ENCODE assay signal across 24 cellular contexts in genomic region chr9:13845460-13845859, GRCh38.
DNase-seq lines count a peak whose midpoint lies in the region; ATAC-seq, FAIRE-seq and TF ChIP-seq lines count a peak whose summit lies in the region.
"Had no signal": no experiment of that assay in that cellular context is flagged by ENCODE, and none has a peak within 500 bp of the region (broad histone marks: within the 10 kb centered on the region; RNA-seq: fewer than 3 reads in every experiment).

No MANE protein-coding gene starts in this region.

- no peak for TF ChIP-seq EP300 in HepG2 (IDR thresholded peaks at IDR 0.05; ENCODE audit: low read depth in 2 of 2, low read length in 2 of 2)
- no peak for TF ChIP-seq EP300 in HepG2 (CRISPR knock-in tag; IDR thresholded peaks at IDR 0.05; ENCODE audit: borderline replicate concordance)
- no peak for TF ChIP-seq EP300 in sigmoid colon (IDR thresholded peaks at IDR 0.05)

- H4K20me1 ChIP-seq in HepG2 (ENCODE audit: insufficient read depth, low read length) = no peaks in the 10 kb centered on the region
- H4K20me1 ChIP-seq: BLaER1 had no signal

- no peak overlapping the region for H3K27ac Mint-ChIP-seq in activated CD8-positive, alpha-beta T cell treated with anti-CD3 and anti-CD28 coated beads for 36 hours
- H3K27ac Mint-ChIP-seq: activated T-helper 2 cell treated with anti-CD3 and anti-CD28 coated beads, Interferon-gamma antibody, Interleukin-2, Interleukin-4, amounts not matched to agents 10 μg/mL and 5 μg/mL and 100 μg/mL, durations not matched to agents 14 hours and 24 hours and 36 hours; progenitor cell of endocrine pancreas had no signal

- no peak overlapping the region for H3K27ac ChIP-seq in HepG2 (ENCODE audit: extremely low read length, insufficient read depth, low read length)
- no peak overlapping the region for H3K27ac ChIP-seq in right lobe of liver
- no peak overlapping the region for H3K27ac ChIP-seq in sigmoid colon
- H3K27ac ChIP-seq: BLaER1, esophagus squamous epithelium had no signal

- no peaks in the 10 kb centered on the region for H3K79me2 ChIP-seq in HepG2 (ENCODE audit: insufficient read depth, low read length)

- H3K9me3 ChIP-seq in HepG2 (ENCODE audit: low read length) (peaks cover 6% of the 10 kb centered on the region), right lobe of liver (no peaks in the 10 kb centered on the region), sigmoid colon (peaks cover 0 to 4% (median 0%) of the 10 kb centered on the region in 4 donors)
- H3K9me3 ChIP-seq: BLaER1, esophagus squamous epithelium, HAP-1 had no signal

- no peak for TF ChIP-seq RAD21 in HepG2 (CRISPR knock-in tag; IDR thresholded peaks at IDR 0.05)

- H3K36me3 ChIP-seq in HepG2 (replicated peaks in 1 of 2; ENCODE audit: control insufficient read depth in 1 of 2, insufficient read depth in 2 of 2, low read length in 2 of 2) (no peaks in the 10 kb centered on the region), right lobe of liver (no peaks in the 10 kb centered on the region), sigmoid colon (no peaks in the 10 kb centered on the region)
- H3K36me3 ChIP-seq: BLaER1, esophagus squamous epithelium, HAP-1 had no signal

- CTCF ChIA-PET in HepG2 (lab: Yijun Ruan, JAX; ENCODE audit: low intra/inter-chr PET ratio, low total read pairs) = no interaction called here
- CTCF ChIA-PET in activated CD8-positive, alpha-beta T cell treated with anti-CD3 and anti-CD28 coated beads for 36 hours (lab: Charles Lee) = no interaction called here

- peaks cover 15% of the 10 kb centered on the region for H3K9me3 Mint-ChIP-seq in activated CD8-positive, alpha-beta T cell treated with anti-CD3 and anti-CD28 coated beads for 36 hours

- no peak overlapping the region for H3K9ac ChIP-seq in HepG2 (ENCODE audit: insufficient read depth, low read depth, low read length)
- H3K9ac ChIP-seq: BLaER1 had no signal

- no peaks in the 10 kb centered on the region for H3K27me3 Mint-ChIP-seq in activated CD8-positive, alpha-beta T cell treated with anti-CD3 and anti-CD28 coated beads for 36 hours
- H3K27me3 Mint-ChIP-seq: progenitor cell of endocrine pancreas had no signal

- no peaks in the 10 kb centered on the region for H3K4me1 Mint-ChIP-seq in activated CD8-positive, alpha-beta T cell treated with anti-CD3 and anti-CD28 coated beads for 36 hours (ENCODE audit: low read depth)

- DNase-seq in HepG2 (ENCODE audit: low spot score) = no peak
- DNase-seq in right lobe of liver = no peak
- peak; percentile 91 for DNase-seq in astrocyte of the cerebellum (ENCODE audit: low read depth)
- peak; percentile 89 for DNase-seq in fibroblast of pulmonary artery (ENCODE audit: low read depth)
- DNase-seq in NCI-H82 (lab: John Stamatoyannopoulos, UW) = no peak
- no peak for DNase-seq in OCI-M2 (lab: John Stamatoyannopoulos, UW; ENCODE audit: unreplicated experiment)
- DNase-seq in activated CD8-positive, alpha-beta T cell treated with anti-CD3 and anti-CD28 coated beads for 36 hours = no peak
- no peak for DNase-seq in sigmoid colon
- DNase-seq: 8988T; activated CD4-positive, alpha-beta T cell treated with anti-CD3 and anti-CD28 coated beads for 4 hours; central memory CD4-positive, alpha-beta T cell; effector CD4-positive, alpha-beta T cell; esophagus squamous epithelium; GDM1; left cardiac atrium; NCI-H187 treated with DMSO at 0.1 percent for 48 hours; NCI-H446; small intestine; stimulated activated CD4-positive, alpha-beta T cell treated with anti-CD3 and anti-CD28 coated beads, Interleukin-4, amount 100 ng/mL, for 1 hour had no signal

- no peaks in the 10 kb centered on the region for H3K36me3 Mint-ChIP-seq in activated CD8-positive, alpha-beta T cell treated with anti-CD3 and anti-CD28 coated beads for 36 hours (ENCODE audit: low read depth)

- H3K27me3 ChIP-seq in HepG2 (ENCODE audit: control insufficient read depth in 1 of 2, insufficient read depth in 2 of 2, low read length in 2 of 2) (no peaks in the 10 kb centered on the region), right lobe of liver (no peaks in the 10 kb centered on the region), sigmoid colon (no peaks in the 10 kb centered on the region)
- H3K27me3 ChIP-seq: BLaER1, esophagus squamous epithelium had no signal

- TF ChIP-seq CTCF in HepG2 (CRISPR knock-in tag; IDR thresholded peaks at IDR 0.05) (no peak), right lobe of liver (IDR thresholded peaks at IDR 0.05) (no peak), astrocyte of the cerebellum (IDR thresholded peaks at IDR 0.05; ENCODE audit: low read depth, low read length, missing control alignments) (no peak), fibroblast of pulmonary artery (IDR thresholded peaks at IDR 0.05; ENCODE audit: low read length, missing control alignments) (no peak), sigmoid colon (IDR thresholded peaks at IDR 0.05) (no peak)
- TF ChIP-seq CTCF in activated CD8-positive, alpha-beta T cell treated with anti-CD3 and anti-CD28 coated beads for 36 hours (IDR thresholded peaks at IDR 0.05) = no peak

- no peak overlapping the region for H3K4me3 ChIP-seq in HepG2 (replicated peaks in 1 of 3; ENCODE audit: insufficient read depth in 1 of 3, low read depth in 2 of 3, low read length in 3 of 3)
- no peak overlapping the region for H3K4me3 ChIP-seq in right lobe of liver
- H3K4me3 ChIP-seq in astrocyte of the cerebellum (ENCODE audit: low read depth, low read length) = no peak overlapping the region
- no peak overlapping the region for H3K4me3 ChIP-seq in fibroblast of pulmonary artery (replicated peaks; ENCODE audit: low read depth, low read length)
- no peak overlapping the region for H3K4me3 ChIP-seq in sigmoid colon
- H3K4me3 ChIP-seq: BLaER1, esophagus squamous epithelium, HAP-1 had no signal

- no peak overlapping the region for H3K4me3 Mint-ChIP-seq in activated CD8-positive, alpha-beta T cell treated with anti-CD3 and anti-CD28 coated beads for 36 hours

- TF ChIP-seq POLR2A in HepG2 (IDR thresholded peaks at IDR 0.05; ENCODE audit: insufficient read depth in 1 of 2, low read depth in 2 of 2, low read length in 2 of 2) = no peak
- TF ChIP-seq POLR2A in right lobe of liver (IDR thresholded peaks at IDR 0.05) = no peak
- TF ChIP-seq POLR2A in sigmoid colon (IDR thresholded peaks at IDR 0.05) = no peak

- intact Hi-C loops in HepG2 (cut with micrococcal nuclease; ENCODE audit: unreplicated experiment) (no loop called here), right lobe of liver (cut with DNase I) (no loop called here), sigmoid colon (cut with DNase I) (no loop called here)
- intact Hi-C loops in activated CD8-positive, alpha-beta T cell treated with anti-CD3 and anti-CD28 coated beads for 36 hours (cut with micrococcal nuclease) = no loop called here

- in situ Hi-C loops in HepG2 (cut with HindIII; ENCODE audit: extremely low pct_ligation_motif_present, low pct_unique_long_range_greater_than_20kb) = no loop called here
- in situ Hi-C loops in astrocyte of the cerebellum (cut with HindIII; ENCODE audit: low sequenced_read_pairs) = no loop called here

- no TSS peak for BruUV-seq in HepG2 (replicated peaks; lab: Mats Ljungman, UMichigan)

- H3K4me1 ChIP-seq in HepG2 (ENCODE audit: insufficient read depth, low read length) (no peaks in the 10 kb centered on the region), right lobe of liver (no peaks in the 10 kb centered on the region), sigmoid colon (no peaks in the 10 kb centered on the region)
- H3K4me1 ChIP-seq: BLaER1, esophagus squamous epithelium, HAP-1 had no signal

- FAIRE-seq in HepG2 (lab: Jason Lieb, UNC) = no peak
- FAIRE-seq: GM12891, small intestine had no signal

- H3K4me2 ChIP-seq in HepG2 (ENCODE audit: low read depth, low read length) = no peak overlapping the region
- H3K4me2 ChIP-seq: BLaER1 had no signal

- ATAC-seq in HepG2 = no peak
- no peak for ATAC-seq in right lobe of liver
- ATAC-seq in activated CD8-positive, alpha-beta T cell treated with anti-CD3 and anti-CD28 coated beads for 36 hours = no peak
- ATAC-seq: left cardiac atrium had no signal

- POLR2A ChIA-PET in HepG2 (lab: Yijun Ruan, JAX) = no interaction called here
- POLR2A ChIA-PET in activated CD8-positive, alpha-beta T cell treated with anti-CD3 and anti-CD28 coated beads for 36 hours (lab: Charles Lee) = no interaction called here

- WGBS in HepG2 (ENCODE audit: low lambda C conversion rate) = 23% methylated on average over 2 of the region's 2 CpGs
- 60% methylated on average over 2 of the region's 2 CpGs for WGBS in right lobe of liver (ENCODE audit: insufficient coverage, low coverage, low lambda C conversion rate, missing lambda C conversion rate)
- WGBS in sigmoid colon, 2 donors = 79 to 88% methylated on average over 2 of the region's 2 CpGs

- no peak overlapping the region for H2AFZ ChIP-seq in HepG2 (ENCODE audit: low read length)

TF ChIP-seq in HepG2, 621 proteins besides CTCF, POLR2A, EP300 and RAD21:
- peak; percentile 18; the same call in 1 of the 2 replicates for TF ChIP-seq CREB1 (IDR thresholded peaks at IDR 0.05)
- no peak for TF ChIP-seq CREB1 (CRISPR knock-in tag; IDR thresholded peaks at IDR 0.05)
- TF ChIP-seq ZNF672 (CRISPR knock-in tag; IDR thresholded peaks at IDR 0.05) = no peak

Comparison
In these comparisons a context has a peak if more than half of its experiments do, and no peak if none do; other contexts are left out.
1. DNase-seq: peak in astrocyte of the cerebellum (single experiment) and fibroblast of pulmonary artery (single experiment); none in HepG2 (single experiment), right lobe of liver (0 of 3), NCI-H82 (single experiment), OCI-M2 (single experiment), activated CD8-positive, alpha-beta T cell treated with anti-CD3 and anti-CD28 coated beads for 36 hours (single experiment) and sigmoid colon (single experiment).